In genomic region chr9:16445141-16445920, GRCh38 we compare ENCODE assay signal across 19 cellular contexts.
DNase-seq lines count a peak whose midpoint lies in the region; ATAC-seq and TF ChIP-seq lines count a peak whose summit lies in the region.
"Had no signal": no experiment of that assay in that cellular context is flagged by ENCODE, and none has a peak within 500 bp of the region (broad histone marks: within the 10 kb centered on the region; RNA-seq: fewer than 3 reads in every experiment).

No MANE protein-coding gene starts in this region.

- no peaks in the 10 kb centered on the region for H3K9me3 ChIP-seq in mammary epithelial cell (replicated peaks; ENCODE audit: insufficient read depth, low read length)
- H3K9me3 ChIP-seq in transverse colon, result no peaks in the 10 kb centered on the region
- H3K9me3 ChIP-seq: thyroid gland had no signal

- BruUV-seq in mammary epithelial cell (replicated peaks; lab: Mats Ljungman, UMichigan), result no TSS peak

- no peaks in the 10 kb centered on the region for H3K27me3 Mint-ChIP-seq in HFFc6 (ENCODE audit: insufficient read depth)
- H3K27me3 Mint-ChIP-seq in T-helper 2 cell treated with Interferon-gamma antibody and Interleukin-4, amounts not matched to agents 5 μg/mL and 100 μg/mL, for 36 hours (ENCODE audit: low read depth), result no peaks in the 10 kb centered on the region
- H3K27me3 Mint-ChIP-seq: B cell; dendritic cell treated with granulocyte-macrophage colony-stimulating factor and Interleukin-4, amounts not matched to agents 40 ng/mL and 50 ng/mL, for 4 days; memory B cell had no signal

- peaks cover 34% of the 10 kb centered on the region for H3K4me1 Mint-ChIP-seq in HFFc6 (ENCODE audit: low read depth)
- no peaks in the 10 kb centered on the region for H3K4me1 Mint-ChIP-seq in T-helper 2 cell treated with Interferon-gamma antibody and Interleukin-4, amounts not matched to agents 5 μg/mL and 100 μg/mL, for 36 hours (ENCODE audit: low read depth)
- H3K4me1 Mint-ChIP-seq: B cell, memory B cell had no signal

- TF ChIP-seq POLR2A in transverse colon (IDR thresholded peaks at IDR 0.05), result no peak

- H3K4me3 Mint-ChIP-seq in HFFc6, result no peak overlapping the region
- H3K4me3 Mint-ChIP-seq in T-helper 2 cell treated with Interferon-gamma antibody and Interleukin-4, amounts not matched to agents 5 μg/mL and 100 μg/mL, for 36 hours, result no peak overlapping the region
- H3K4me3 Mint-ChIP-seq: B cell; dendritic cell treated with granulocyte-macrophage colony-stimulating factor and Interleukin-4, amounts not matched to agents 40 ng/mL and 50 ng/mL, for 4 days; memory B cell; nephron had no signal

- H2AFZ ChIP-seq in mammary epithelial cell (ENCODE audit: low read depth, low read length), result no peak overlapping the region
- H2AFZ ChIP-seq: PC-9 had no signal

- no peak overlapping the region for H3K4me3 ChIP-seq in AG09309 (ENCODE audit: control insufficient read depth, low read depth, low read length)
- no peak overlapping the region for H3K4me3 ChIP-seq in mammary epithelial cell (replicated peaks in 1 of 3; ENCODE audit: insufficient read depth in 1 of 3, low read depth in 2 of 3, low read length in 3 of 3)
- H3K4me3 ChIP-seq in transverse colon, result no peak overlapping the region
- H3K4me3 ChIP-seq: PC-9, thyroid gland had no signal

- H3K4me2 ChIP-seq in mammary epithelial cell (ENCODE audit: insufficient read depth, low read depth, low read length), result no peak overlapping the region
- H3K4me2 ChIP-seq: PC-9 had no signal

- H3K27ac ChIP-seq in mammary epithelial cell (ENCODE audit: insufficient read depth, low read depth, low read length) (no peak overlapping the region), transverse colon (no peak overlapping the region)
- H3K27ac ChIP-seq: PC-9, thyroid gland had no signal

- CTCF ChIA-PET in mammary epithelial cell (lab: Charles Lee; ENCODE audit: low non-redundant PET), result no interaction called here

- H3K27me3 ChIP-seq in mammary epithelial cell (ENCODE audit: insufficient read depth, low read length) (no peaks in the 10 kb centered on the region), transverse colon (no peaks in the 10 kb centered on the region)
- H3K27me3 ChIP-seq: thyroid gland had no signal

- 0 out of 2 replicates have a peak, but pooled peaks cover 4% of the 10 kb centered on the region for H3K36me3 Mint-ChIP-seq in HFFc6 (ENCODE audit: low read depth)
- H3K36me3 Mint-ChIP-seq in T-helper 2 cell treated with Interferon-gamma antibody and Interleukin-4, amounts not matched to agents 5 μg/mL and 100 μg/mL, for 36 hours (ENCODE audit: low read depth), result no peaks in the 10 kb centered on the region
- H3K36me3 Mint-ChIP-seq: memory B cell had no signal

- no peak overlapping the region for H3K9ac ChIP-seq in mammary epithelial cell (ENCODE audit: insufficient read depth, low read length)

- H3K79me2 ChIP-seq in mammary epithelial cell (ENCODE audit: insufficient read depth, low read length), result no peaks in the 10 kb centered on the region

- H3K36me3 ChIP-seq in mammary epithelial cell (ENCODE audit: insufficient read depth, low read length) (no peaks in the 10 kb centered on the region), transverse colon (no peaks in the 10 kb centered on the region)
- H3K36me3 ChIP-seq: thyroid gland had no signal

- no peak for ATAC-seq in HG03280 (IDR thresholded peaks at IDR 0.05; ENCODE audit: unreplicated experiment)
- ATAC-seq: right cardiac atrium had no signal

- DNase-seq in AG09309 (ENCODE audit: low read depth) (peak; percentile 14), HFFc6 (peak; percentile 10), mammary epithelial cell (peak; percentile 80), iris pigment epithelial cell (ENCODE audit: low read depth) (peak; percentile 78), transverse colon (no peak), NCI-H2196 (lab: John Stamatoyannopoulos, UW; ENCODE audit: unreplicated experiment) (no peak)
- no peak for DNase-seq in T-helper 2 cell treated with Interferon-gamma antibody and Interleukin-4, amounts not matched to agents 5 μg/mL and 100 μg/mL, for 36 hours (ENCODE audit: low spot score)
- DNase-seq: aorta; DMS79; NCI-H1048; right cardiac atrium; stimulated activated CD4-positive, alpha-beta T cell treated with anti-CD3 and anti-CD28 coated beads, Interleukin-2, amount 100 ng/mL, for 48 hours; thyroid gland had no signal

- TF ChIP-seq EP300 in transverse colon (IDR thresholded peaks at IDR 0.05; ENCODE audit: low read depth), result no peak

- H3K4me1 ChIP-seq in mammary epithelial cell (ENCODE audit: insufficient read depth, low read length) (peaks cover 17% of the 10 kb centered on the region), transverse colon (peaks cover 0 to 8% (median 0%) of the 10 kb centered on the region in 4 donors)
- H3K4me1 ChIP-seq: thyroid gland had no signal

- dilution Hi-C loops in mammary epithelial cell (cut with HindIII; ENCODE audit: low sequenced_read_pairs), result no loop called here

- 93% methylated on average over 7 of the region's 7 CpGs for WGBS in mammary epithelial cell (ENCODE audit: low coverage, missing lambda C conversion rate)
- 61 to 71% methylated on average over 6 to 7 of the region's 7 CpGs for WGBS in transverse colon (ENCODE audit: low coverage in 1 of 2), 2 donors

- H3K9me3 Mint-ChIP-seq in HFFc6, result no peaks in the 10 kb centered on the region
- H3K9me3 Mint-ChIP-seq in T-helper 2 cell treated with Interferon-gamma antibody and Interleukin-4, amounts not matched to agents 5 μg/mL and 100 μg/mL, for 36 hours, result no peaks in the 10 kb centered on the region
- H3K9me3 Mint-ChIP-seq: dendritic cell treated with granulocyte-macrophage colony-stimulating factor and Interleukin-4, amounts not matched to agents 40 ng/mL and 50 ng/mL, for 4 days; nephron had no signal

- H3K27ac Mint-ChIP-seq in HFFc6, result no peak overlapping the region
- H3K27ac Mint-ChIP-seq in T-helper 2 cell treated with Interferon-gamma antibody and Interleukin-4, amounts not matched to agents 5 μg/mL and 100 μg/mL, for 36 hours, result no peak overlapping the region
- H3K27ac Mint-ChIP-seq: B cell; dendritic cell treated with granulocyte-macrophage colony-stimulating factor and Interleukin-4, amounts not matched to agents 40 ng/mL and 50 ng/mL, for 4 days; memory B cell had no signal

- intact Hi-C loops in mammary epithelial cell (cut with micrococcal nuclease) (no loop called here), transverse colon (cut with DNase I; ENCODE audit: low total_unique reads) (no loop called here)

- TF ChIP-seq CTCF in AG09309 (IDR thresholded peaks at IDR 0.05; ENCODE audit: control insufficient read depth, insufficient read depth, low read depth, low read length, missing control alignments), result no peak
- TF ChIP-seq CTCF in HFFc6 (IDR thresholded peaks at IDR 0.05), result no peak
- TF ChIP-seq CTCF in mammary epithelial cell (conservative IDR thresholded peaks at IDR 0.05 in 1 of 2, IDR thresholded peaks at IDR 0.05 in 1 of 2; ENCODE audit: extremely low read depth in 1 of 2, insufficient read depth in 1 of 2, low read depth in 1 of 2, low read length in 2 of 2), result no peak
- no peak for TF ChIP-seq CTCF in transverse colon (IDR thresholded peaks at IDR 0.05)

- in situ Hi-C loops in mammary epithelial cell (cut with MboI; ENCODE audit: low sequenced_read_pairs in 2 of 2) (no loop called here), transverse colon (cut with MboI; ENCODE audit: low pct_ligation_motif_present in 1 of 4, low pct_unique_long_range_greater_than_20kb in 1 of 4, low sequenced_read_pairs in 3 of 4) (no loop called here)

- no peaks in the 10 kb centered on the region for H4K20me1 ChIP-seq in mammary epithelial cell (ENCODE audit: insufficient read depth, low read length)

Comparison
In these comparisons a context has a peak if more than half of its experiments do, and no peak if none do; other contexts are left out.
1. DNase-seq: peak in AG09309 (single experiment), HFFc6 (single experiment), mammary epithelial cell (single experiment) and iris pigment epithelial cell (single experiment); none in transverse colon (single experiment), T-helper 2 cell treated with Interferon-gamma antibody and Interleukin-4, amounts not matched to agents 5 μg/mL and 100 μg/mL, for 36 hours (single experiment) and NCI-H2196 (single experiment).